10 cellular contexts compared by ENCODE assay signal in genomic region chr17:29625037-29625750, GRCh38. TPM values are rescaled to one million over a fixed set of nuclear protein-coding genes. Genes with fewer than 3 reads are reported as not detected.
DNase-seq lines count a peak whose midpoint lies in the region; ATAC-seq, FAIRE-seq and TF ChIP-seq lines count a peak whose summit lies in the region.
"Had no signal": no experiment of that assay in that cellular context is flagged by ENCODE, and none has a peak within 500 bp of the region (broad histone marks: within the 10 kb centered on the region; RNA-seq: fewer than 3 reads in every experiment).

No MANE protein-coding gene starts in this region.

- no peak overlapping the region for H3K27ac Mint-ChIP-seq in neural progenitor cell

- no peak overlapping the region for H3K4me3 ChIP-seq in H1 (ENCODE audit: extremely low read depth in 1 of 4, insufficient read depth in 2 of 4, low read depth in 3 of 4, low read length in 4 of 4)
- H3K4me3 ChIP-seq in neural progenitor cell, result no peak overlapping the region
- no peak overlapping the region for H3K4me3 ChIP-seq in smooth muscle cell
- H3K4me3 ChIP-seq: cardiac muscle cell had no signal

- TF ChIP-seq CTCF in H1 (IDR thresholded peaks at IDR 0.05; ENCODE audit: control extremely low read depth in 1 of 3, insufficient read depth in 1 of 3, low read depth in 1 of 3, low read length in 3 of 3), result peak; percentile 14 to 38 (median 15); a peak in 2 of 4 replicates
- TF ChIP-seq CTCF in neural progenitor cell (IDR thresholded peaks at IDR 0.05), result no peak
- TF ChIP-seq CTCF in smooth muscle cell (IDR thresholded peaks at IDR 0.05; ENCODE audit: borderline replicate concordance, insufficient read depth, poor library complexity, severe bottlenecking), result no peak

- ATAC-seq in GM21526 (IDR thresholded peaks at IDR 0.05; ENCODE audit: low FRiP score, unreplicated experiment), result no peak

- DNase-seq in DMS 273 (lab: John Stamatoyannopoulos, UW; ENCODE audit: unreplicated experiment), result peak; percentile 40
- no peak for DNase-seq in DMS 273 treated with DMSO at 0.1 percent for 48 hours (lab: John Stamatoyannopoulos, UW)
- DNase-seq in MV-4-11 (lab: John Stamatoyannopoulos, UW), result peak; percentile 3
- no peak for DNase-seq in H1 (ENCODE audit: low read depth in 1 of 2, low spot score in 2 of 2)
- peak; percentile 39 for DNase-seq in neural progenitor cell (ENCODE audit: low spot score)
- DNase-seq in smooth muscle cell (lab: John Stamatoyannopoulos, UW; ENCODE audit: unreplicated experiment), result no peak
- no peak for DNase-seq in NCI-H2081 treated with DMSO at 0.1 percent for 48 hours (lab: John Stamatoyannopoulos, UW)

- H3K9ac ChIP-seq in H1 (replicated peaks in 1 of 4; ENCODE audit: extremely low read depth in 1 of 4, low read depth in 3 of 4, low read length in 3 of 4), result no peak overlapping the region
- H3K9ac ChIP-seq in neural progenitor cell, result no peak overlapping the region
- H3K9ac ChIP-seq in smooth muscle cell (ENCODE audit: low read depth), result no peak overlapping the region

- no peak overlapping the region for H3K27ac ChIP-seq in H1 (ENCODE audit: low read depth, low read length)
- H3K27ac ChIP-seq in neural progenitor cell, result no peak overlapping the region
- no peak overlapping the region for H3K27ac ChIP-seq in smooth muscle cell (ENCODE audit: low read depth)
- H3K27ac ChIP-seq: cardiac muscle cell had no signal

- H3K4me1 Mint-ChIP-seq in neural progenitor cell, result peaks cover 20% of the 10 kb centered on the region

- peaks cover 3% of the 10 kb centered on the region for H3K36me3 Mint-ChIP-seq in neural progenitor cell

- peaks cover 0 to 3% of the 10 kb centered on the region in 2 experiments for H4K20me1 ChIP-seq in H1 (replicated peaks in 1 of 2; ENCODE audit: control insufficient read depth in 1 of 2, insufficient read depth in 2 of 2, low read length in 2 of 2)
- no peaks in the 10 kb centered on the region for H4K20me1 ChIP-seq in neural progenitor cell (ENCODE audit: low read depth)
- no peaks in the 10 kb centered on the region for H4K20me1 ChIP-seq in smooth muscle cell (ENCODE audit: low read depth)

- no peak overlapping the region for H2BK5ac ChIP-seq in H1 (ENCODE audit: low read depth, low read length)

- POLR2A ChIA-PET in H1 (lab: Charles Lee; ENCODE audit: partially characterized antibody), result interaction anchor here (0.9 to 1.1 kb wide), 2 partner anchors 10 to 33 kb away, joined by 4 to 5 read pairs; no protein-coding TSS in a partner anchor

- no peaks in the 10 kb centered on the region for H3K79me1 ChIP-seq in H1 (ENCODE audit: low read depth, low read length)

- H4K8ac ChIP-seq in H1 (ENCODE audit: extremely low read depth, insufficient read depth, low read length), result no peak overlapping the region

- H3K23me2 ChIP-seq in H1 (ENCODE audit: low read depth, low read length), result peaks cover 11% of the 10 kb centered on the region; the same call in 1 of the 2 replicates

- CTCF ChIA-PET in H1 (lab: Charles Lee; ENCODE audit: partially characterized antibody), result interaction anchor here (0.5 to 13.1 kb wide), 19 partner anchors 9 to 577 kb away, joined by 3 to 193 read pairs (median 3); no protein-coding TSS in a partner anchor

- H3K18ac ChIP-seq in H1 (ENCODE audit: extremely low read depth, low read length), result no peak overlapping the region

- H4K5ac ChIP-seq in H1 (ENCODE audit: insufficient read length, low read depth, low read length), result no peak overlapping the region

- H3K9me3 ChIP-seq in H1 (ENCODE audit: insufficient read depth in 2 of 2, low read depth in 1 of 2, low read length in 1 of 2) (no peaks in the 10 kb centered on the region), neural progenitor cell (ENCODE audit: low read depth) (no peaks in the 10 kb centered on the region), smooth muscle cell (replicated peaks; ENCODE audit: low read depth) (no peaks in the 10 kb centered on the region)

- peaks cover 14% of the 10 kb centered on the region for H3F3A ChIP-seq in neural progenitor cell (ENCODE audit: low read depth)
- H3F3A ChIP-seq in smooth muscle cell (ENCODE audit: low read depth), result no peaks in the 10 kb centered on the region

- no peak for TF ChIP-seq POLR2A in H1 (IDR thresholded peaks at IDR 0.05; ENCODE audit: control extremely low read depth in 1 of 2, low read depth in 2 of 2, low read length in 2 of 2)

- no peak overlapping the region for H3K14ac ChIP-seq in H1 (ENCODE audit: insufficient read length)

- H3K9me3 Mint-ChIP-seq in neural progenitor cell, result no peaks in the 10 kb centered on the region

- no peak overlapping the region for H3K23ac ChIP-seq in H1 (ENCODE audit: insufficient read length)

- no peak overlapping the region for H2BK15ac ChIP-seq in H1 (ENCODE audit: low read length)

- H3K79me2 ChIP-seq in H1 (ENCODE audit: control insufficient read depth in 1 of 2, insufficient read depth in 2 of 2, low read length in 2 of 2) (no peaks in the 10 kb centered on the region), neural progenitor cell (ENCODE audit: low read depth) (no peaks in the 10 kb centered on the region), smooth muscle cell (ENCODE audit: low read depth) (no peaks in the 10 kb centered on the region)

- H2AFZ ChIP-seq in H1 (ENCODE audit: low read length) (peak overlapping the region; percentile 41; the same call in 1 of the 2 replicates), neural progenitor cell (replicated peaks) (no peak overlapping the region), smooth muscle cell (ENCODE audit: low read depth) (no peak overlapping the region)

- H2BK120ac ChIP-seq in H1 (replicated peaks; ENCODE audit: low read depth, low read length), result no peak overlapping the region

- H3K36me3 ChIP-seq in H1 (ENCODE audit: control insufficient read depth in 2 of 4, insufficient read depth in 4 of 4, low read length in 3 of 4) (no peaks in the 10 kb centered on the region), neural progenitor cell (no peaks in the 10 kb centered on the region), smooth muscle cell (ENCODE audit: low read depth) (no peaks in the 10 kb centered on the region)

- no peak overlapping the region for H2BK20ac ChIP-seq in H1 (ENCODE audit: low read length)

- no peak overlapping the region for H3K56ac ChIP-seq in H1 (replicated peaks; ENCODE audit: insufficient read length, low read depth, low read length)

- H3K4me2 ChIP-seq in H1 (ENCODE audit: insufficient read depth in 1 of 2, low read depth in 2 of 2, low read length in 2 of 2) (no peak overlapping the region), neural progenitor cell (no peak overlapping the region), smooth muscle cell (no peak overlapping the region)

- FAIRE-seq in H1 (lab: Jason Lieb, UNC), result peak; percentile 19
- FAIRE-seq: A204.1 had no signal

- H3K4ac ChIP-seq in H1 (replicated peaks; ENCODE audit: insufficient read length, low read depth, low read length), result no peak overlapping the region

- peaks cover 14% of the 10 kb centered on the region for H3K27me3 Mint-ChIP-seq in neural progenitor cell (ENCODE audit: insufficient read depth, low read depth)

- 79% methylated on average over 8 of the region's 8 CpGs; no CpG with 5 or more reads in 1 of the 2 experiments for WGBS in H1 (ENCODE audit: extremely low coverage in 1 of 2, insufficient coverage in 1 of 2, insufficient read length in 1 of 2, insufficient replicate concordance in 2 of 2, low coverage in 1 of 2, low lambda C conversion rate in 2 of 2, missing lambda C conversion rate in 1 of 2), 2 experiments
- 85% methylated on average over 8 of the region's 8 CpGs for WGBS in smooth muscle cell (ENCODE audit: low lambda C conversion rate)

- H3K4me3 Mint-ChIP-seq in neural progenitor cell, result no peak overlapping the region

- TF ChIP-seq RAD21 in H1 (IDR thresholded peaks at IDR 0.05 in 1 of 2, conservative IDR thresholded peaks at IDR 0.05 in 1 of 2; ENCODE audit: low read depth in 2 of 2, low read length in 2 of 2), result peak in 1 of 2 experiments; percentile 37; a peak in 2 of 4 replicates

- no peak for TF ChIP-seq EP300 in H1 (IDR thresholded peaks at IDR 0.05; ENCODE audit: borderline replicate concordance in 1 of 2, low read depth in 2 of 2, low read length in 2 of 2)

- H2AK5ac ChIP-seq in H1 (ENCODE audit: low read depth, low read length), result no peak overlapping the region

- H3K27me3 ChIP-seq in H1 (replicated peaks in 1 of 4; ENCODE audit: control insufficient read depth in 3 of 4, extremely low read depth in 1 of 4, insufficient read depth in 3 of 4, low read length in 3 of 4), result peaks cover 5 to 21% (median 19%) of the 10 kb centered on the region in 4 experiments; a peak in 6 of 7 replicates
- H3K27me3 ChIP-seq in neural progenitor cell, result peaks cover 41% of the 10 kb centered on the region
- H3K27me3 ChIP-seq in smooth muscle cell (ENCODE audit: low read depth), result no peaks in the 10 kb centered on the region
- H3K27me3 ChIP-seq: cardiac muscle cell had no signal

- no peak overlapping the region for H4K91ac ChIP-seq in H1 (replicated peaks; ENCODE audit: insufficient read length, low read length)

- H2BK12ac ChIP-seq in H1 (ENCODE audit: low read depth, low read length), result no peak overlapping the region

- peaks cover 5 to 12% (median 9%) of the 10 kb centered on the region in 4 experiments; a peak in 6 of 7 replicates for H3K4me1 ChIP-seq in H1 (replicated peaks in 1 of 4; ENCODE audit: control insufficient read depth in 3 of 4, insufficient read depth in 4 of 4, low read length in 3 of 4)
- peaks cover 10% of the 10 kb centered on the region for H3K4me1 ChIP-seq in neural progenitor cell
- peaks cover 4% of the 10 kb centered on the region for H3K4me1 ChIP-seq in smooth muscle cell (ENCODE audit: low read depth)

RNA-seq across cellular contexts. Expression of gene CORO6, which starts 2.5 kb away (rescaled TPM):
- 2.1 and 2.5 TPM in 2 replicates for total RNA-seq in H1 (2021; fragmentation: NEBNext Ultra II Directional; extraction: Animal tissue kit (Norgen Biotek cat#: 25700))
- 8.6 and 13.3 TPM in 2 replicates for polyA plus RNA-seq in H1 (2011; rRNA removed)
- polyA plus RNA-seq in H1 (2011; cell fraction: cytosol; rRNA removed), result 10.9 TPM
- 106 TPM for polyA plus RNA-seq in H1 (2011; cell fraction: nucleus; rRNA removed)
- 3.1 to 6.2 TPM (median 5.5 TPM) in 4 replicates for polyA plus RNA-seq in H1 (2012, experiment 1 of 2)
- polyA plus RNA-seq in H1 (2012, experiment 2 of 2), result 3.1 TPM
- polyA plus RNA-seq in H1 (2013, experiment 1 of 2), result 3.6 TPM
- polyA plus RNA-seq in H1 (2013, experiment 2 of 2), result 3.3 TPM
- polyA minus RNA-seq in H1 (2011; rRNA and poly(A)+ RNA removed), result 7.3 and 10.4 TPM in 2 replicates
- polyA minus RNA-seq in H1 (2011; cell fraction: cytosol; rRNA and poly(A)+ RNA removed), result 3.2 TPM
- polyA minus RNA-seq in H1 (2011; cell fraction: nucleus; rRNA and poly(A)+ RNA removed), result 10.5 TPM
- total RNA-seq in neural progenitor cell (ENCODE audit: low replicate concordance), result 3.9 and 6.2 TPM in 2 replicates
- 2.4 and 6.2 TPM in 2 replicates for total RNA-seq in smooth muscle cell
- polyA plus RNA-seq in smooth muscle cell, result 2.4 and 2.9 TPM in 2 replicates

RNA-seq across cellular contexts. Expression of gene ANKRD13B, which starts 32.3 kb away (rescaled TPM):
- 41.0 and 48.5 TPM in 2 replicates for total RNA-seq in H1 (2021; fragmentation: NEBNext Ultra II Directional; extraction: Animal tissue kit (Norgen Biotek cat#: 25700))
- polyA plus RNA-seq in H1 (2011; rRNA removed), result 16.4 and 30.3 TPM in 2 replicates
- polyA plus RNA-seq in H1 (2011; cell fraction: cytosol; rRNA removed), result 17.6 TPM
- polyA plus RNA-seq in H1 (2011; cell fraction: nucleus; rRNA removed), result 167 TPM
- 25.6 to 40.3 TPM (median 33.5 TPM) in 4 replicates for polyA plus RNA-seq in H1 (2012, experiment 1 of 2)
- 22.3 TPM for polyA plus RNA-seq in H1 (2012, experiment 2 of 2)
- 21.9 TPM for polyA plus RNA-seq in H1 (2013, experiment 1 of 2)
- 20.2 TPM for polyA plus RNA-seq in H1 (2013, experiment 2 of 2)
- polyA minus RNA-seq in H1 (2011; rRNA and poly(A)+ RNA removed), result 7.7 and 13.1 TPM in 2 replicates
- 22.4 TPM for polyA minus RNA-seq in H1 (2011; cell fraction: cytosol; rRNA and poly(A)+ RNA removed)
- 33.4 TPM for polyA minus RNA-seq in H1 (2011; cell fraction: nucleus; rRNA and poly(A)+ RNA removed)
- total RNA-seq in neural progenitor cell (ENCODE audit: low replicate concordance), result 2.8 and 24.0 TPM in 2 replicates
- total RNA-seq in smooth muscle cell, result 2.8 and 3.6 TPM in 2 replicates
- polyA plus RNA-seq in smooth muscle cell, result 6.7 and 6.8 TPM in 2 replicates

RNA-seq across cellular contexts. Expression of gene GIT1, which starts 35.7 kb away (rescaled TPM):
- total RNA-seq in H1 (2021; fragmentation: NEBNext Ultra II Directional; extraction: Animal tissue kit (Norgen Biotek cat#: 25700)), result 60.6 and 62.4 TPM in 2 replicates
- 63.0 and 80.7 TPM in 2 replicates for polyA plus RNA-seq in H1 (2011; rRNA removed)
- polyA plus RNA-seq in H1 (2011; cell fraction: cytosol; rRNA removed), result 43.3 TPM
- 93.3 TPM for polyA plus RNA-seq in H1 (2011; cell fraction: nucleus; rRNA removed)
- polyA plus RNA-seq in H1 (2012, experiment 1 of 2), result 36.7 to 55.7 TPM (median 48.9 TPM) in 4 replicates
- 54.3 TPM for polyA plus RNA-seq in H1 (2012, experiment 2 of 2)
- polyA plus RNA-seq in H1 (2013, experiment 1 of 2), result 45.0 TPM
- 45.5 TPM for polyA plus RNA-seq in H1 (2013, experiment 2 of 2)
- 45.9 and 62.5 TPM in 2 replicates for polyA minus RNA-seq in H1 (2011; rRNA and poly(A)+ RNA removed)
- 42.9 TPM for polyA minus RNA-seq in H1 (2011; cell fraction: cytosol; rRNA and poly(A)+ RNA removed)
- 55.6 TPM for polyA minus RNA-seq in H1 (2011; cell fraction: nucleus; rRNA and poly(A)+ RNA removed)
- 17.6 and 51.0 TPM in 2 replicates for total RNA-seq in neural progenitor cell (ENCODE audit: low replicate concordance)
- total RNA-seq in smooth muscle cell, result 12.7 and 17.6 TPM in 2 replicates
- 23.0 and 34.7 TPM in 2 replicates for polyA plus RNA-seq in smooth muscle cell

RNA-seq across cellular contexts. Expression of gene TP53I13, which starts 56.7 kb away (rescaled TPM):
- 21.1 and 22.4 TPM in 2 replicates for total RNA-seq in H1 (2021; fragmentation: NEBNext Ultra II Directional; extraction: Animal tissue kit (Norgen Biotek cat#: 25700))
- polyA plus RNA-seq in H1 (2011; rRNA removed) (35.7 and 42.6 TPM in 2 replicates), smooth muscle cell (105 and 107 TPM in 2 replicates)
- polyA plus RNA-seq in H1 (2011; cell fraction: cytosol; rRNA removed), result 33.3 TPM
- 97.5 TPM for polyA plus RNA-seq in H1 (2011; cell fraction: nucleus; rRNA removed)
- 13.5 to 25.6 TPM (median 22.3 TPM) in 4 replicates for polyA plus RNA-seq in H1 (2012, experiment 1 of 2)
- polyA plus RNA-seq in H1 (2012, experiment 2 of 2), result 20.0 TPM
- polyA plus RNA-seq in H1 (2013, experiment 1 of 2), result 26.9 TPM
- polyA plus RNA-seq in H1 (2013, experiment 2 of 2), result 24.1 TPM
- 6.4 and 7.7 TPM in 2 replicates for polyA minus RNA-seq in H1 (2011; rRNA and poly(A)+ RNA removed)
- 15.0 TPM for polyA minus RNA-seq in H1 (2011; cell fraction: cytosol; rRNA and poly(A)+ RNA removed)
- polyA minus RNA-seq in H1 (2011; cell fraction: nucleus; rRNA and poly(A)+ RNA removed), result 31.3 TPM
- total RNA-seq in neural progenitor cell (ENCODE audit: low replicate concordance) (9.2 and 47.0 TPM in 2 replicates), smooth muscle cell (35.4 and 50.7 TPM in 2 replicates)

RNA-seq across cellular contexts. Expression of gene ABHD15, which starts 58.4 kb away (rescaled TPM):
- 1.6 and 1.7 TPM in 2 replicates for total RNA-seq in H1 (2021; fragmentation: NEBNext Ultra II Directional; extraction: Animal tissue kit (Norgen Biotek cat#: 25700))
- polyA plus RNA-seq in H1 (2011; rRNA removed) (0.88 and 1.2 TPM in 2 replicates), smooth muscle cell (6.4 and 7.4 TPM in 2 replicates)
- 1.2 TPM for polyA plus RNA-seq in H1 (2011; cell fraction: cytosol; rRNA removed)
- 1.6 TPM for polyA plus RNA-seq in H1 (2011; cell fraction: nucleus; rRNA removed)
- polyA plus RNA-seq in H1 (2012, experiment 1 of 2), result 1.3 to 1.6 TPM (median 1.5 TPM) in 4 replicates
- polyA plus RNA-seq in H1 (2012, experiment 2 of 2), result 1.9 TPM
- polyA plus RNA-seq in H1 (2013, experiment 1 of 2), result 1.3 TPM
- 1.3 TPM for polyA plus RNA-seq in H1 (2013, experiment 2 of 2)
- polyA minus RNA-seq in H1 (2011; rRNA and poly(A)+ RNA removed), result 1.8 and 2.1 TPM in 2 replicates
- 1.4 TPM for polyA minus RNA-seq in H1 (2011; cell fraction: cytosol; rRNA and poly(A)+ RNA removed)
- 3.0 TPM for polyA minus RNA-seq in H1 (2011; cell fraction: nucleus; rRNA and poly(A)+ RNA removed)
- total RNA-seq in neural progenitor cell (ENCODE audit: low replicate concordance) (2.5 and 5.0 TPM in 2 replicates), smooth muscle cell (5.0 and 7.0 TPM in 2 replicates)

Comparison
In these comparisons a context has a peak if more than half of its experiments do, and no peak if none do; other contexts are left out.
1. DNase-seq: peak in DMS 273 (single experiment), MV-4-11 (single experiment) and neural progenitor cell (single experiment); none in DMS 273 treated with DMSO at 0.1 percent for 48 hours (single experiment), H1 (0 of 2), smooth muscle cell (single experiment) and NCI-H2081 treated with DMSO at 0.1 percent for 48 hours (single experiment).
2. CTCF ChIP-seq: peak in H1 (3 of 3); none in neural progenitor cell (single experiment) and smooth muscle cell (single experiment).